Comparison of ENCODE assay signal across 9 cellular contexts in the genomic region with DNA sequence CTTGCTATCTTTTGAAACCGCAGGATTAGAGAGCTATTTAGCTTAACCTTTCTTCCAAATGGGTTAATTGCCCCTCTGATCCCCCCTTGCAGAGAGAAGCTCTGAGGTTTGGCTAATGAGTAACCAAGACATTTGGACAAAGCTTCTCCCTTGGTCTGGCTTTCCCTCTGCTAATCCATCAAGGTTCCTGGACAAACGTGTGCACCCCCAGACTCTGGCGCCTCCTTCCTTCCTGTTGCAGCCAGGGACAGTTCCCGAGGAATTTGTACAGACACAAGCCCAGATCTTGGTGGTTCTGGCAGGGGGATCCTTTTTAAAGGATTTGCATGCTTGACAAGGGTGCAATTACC. TPM values are rescaled to one million over a fixed set of nuclear protein-coding genes. Genes with fewer than 3 reads are reported as not detected.
DNase-seq lines count a peak whose midpoint lies in the region; ATAC-seq, FAIRE-seq and TF ChIP-seq lines count a peak whose summit lies in the region.
"Had no signal": no experiment of that assay in that cellular context is flagged by ENCODE, and none has a peak within 500 bp of the region (broad histone marks: within the 10 kb centered on the region; RNA-seq: fewer than 3 reads in every experiment).

No MANE protein-coding gene starts in this region.

- peak; percentile 72 for FAIRE-seq in HepG2 (lab: Jason Lieb, UNC)

- POLR2A ChIA-PET in activated CD4-positive, alpha-beta T cell treated with anti-CD3 and anti-CD28 coated beads for 36 hours (lab: Charles Lee), result no interaction called here
- POLR2A ChIA-PET in HepG2 (lab: Yijun Ruan, JAX), result interaction anchor here (0.7 to 1.3 kb wide), 4 partner anchors 9 to 20 kb away, joined by 3 to 9 read pairs (median 5); no protein-coding TSS in a partner anchor

- peaks cover 47% of the 10 kb centered on the region for H3K27me3 Mint-ChIP-seq in activated CD4-positive, alpha-beta T cell treated with anti-CD3 and anti-CD28 coated beads, Interleukin-2, amount 10 ng/mL, durations not matched to agents 24 days and 14 days
- peaks cover 41% of the 10 kb centered on the region for H3K27me3 Mint-ChIP-seq in activated CD4-positive, alpha-beta T cell treated with anti-CD3 and anti-CD28 coated beads for 36 hours

- H3K9me3 ChIP-seq in body of pancreas (no peaks in the 10 kb centered on the region), HepG2 (ENCODE audit: low read length) (no peaks in the 10 kb centered on the region), subcutaneous abdominal adipose tissue (ENCODE audit: control insufficient read depth in 5 of 5, low read length in 5 of 5) (no peaks in the 10 kb centered on the region)

- H3K4me2 ChIP-seq in HepG2 (ENCODE audit: low read depth, low read length), result peak overlapping the region; percentile 84

- peaks cover 33% of the 10 kb centered on the region for H3K4me1 ChIP-seq in body of pancreas
- peaks cover 41% of the 10 kb centered on the region for H3K4me1 ChIP-seq in HepG2 (ENCODE audit: insufficient read depth, low read length)
- peaks cover 0 to 27% (median 23%) of the 10 kb centered on the region in 5 donors for H3K4me1 ChIP-seq in subcutaneous abdominal adipose tissue (ENCODE audit: control insufficient read depth in 5 of 5, insufficient read depth in 5 of 5, low read length in 5 of 5)

- no peak overlapping the region for H3K27ac Mint-ChIP-seq in activated CD4-positive, alpha-beta T cell treated with anti-CD3 and anti-CD28 coated beads, Interleukin-2, amount 10 ng/mL, durations not matched to agents 24 days and 14 days
- no peak overlapping the region for H3K27ac Mint-ChIP-seq in activated CD4-positive, alpha-beta T cell treated with anti-CD3 and anti-CD28 coated beads for 36 hours

- 9 to 15% methylated on average over 4 of the region's 4 CpGs for WGBS in body of pancreas, 2 donors
- WGBS in HepG2 (ENCODE audit: low lambda C conversion rate), result 0% methylated on average over 3 of the region's 4 CpGs

- no peak overlapping the region for H2AFZ ChIP-seq in HepG2 (ENCODE audit: low read length)

- no peak for TF ChIP-seq RAD21 in HepG2 (CRISPR knock-in tag; IDR thresholded peaks at IDR 0.05)

- H3K27me3 ChIP-seq in body of pancreas (no peaks in the 10 kb centered on the region), HepG2 (ENCODE audit: control insufficient read depth in 1 of 2, insufficient read depth in 2 of 2, low read length in 2 of 2) (no peaks in the 10 kb centered on the region), subcutaneous abdominal adipose tissue (ENCODE audit: control insufficient read depth in 5 of 5, insufficient read depth in 4 of 5, low read length in 5 of 5) (peaks cover 2 to 7% (median 6%) of the 10 kb centered on the region in 5 donors)

- ATAC-seq in activated CD4-positive, alpha-beta T cell treated with anti-CD3 and anti-CD28 coated beads for 36 hours, result no peak
- ATAC-seq in body of pancreas (no peak), HepG2 (peak; percentile 6; the same call in 2 of the 3 replicates)

- peak in 1 of 7 experiments; percentile 15 for TF ChIP-seq CTCF in body of pancreas (IDR thresholded peaks at IDR 0.05)
- TF ChIP-seq CTCF in HepG2 (CRISPR knock-in tag; IDR thresholded peaks at IDR 0.05), result no peak; the same call in 1 of the 2 replicates

- H3K4me3 ChIP-seq in body of pancreas, result no peak overlapping the region
- peak overlapping the region; percentile 70 to 85 (median 85) for H3K4me3 ChIP-seq in HepG2 (replicated peaks in 1 of 3; ENCODE audit: insufficient read depth in 1 of 3, low read depth in 2 of 3, low read length in 3 of 3)
- peak overlapping the region in 3 of 5 donors; percentile 81 to 85 (median 83) for H3K4me3 ChIP-seq in subcutaneous abdominal adipose tissue (ENCODE audit: low read depth in 1 of 5, low read length in 5 of 5)

- no peaks in the 10 kb centered on the region for H4K20me1 ChIP-seq in HepG2 (ENCODE audit: insufficient read depth, low read length)

- H3K4me1 Mint-ChIP-seq in activated CD4-positive, alpha-beta T cell treated with anti-CD3 and anti-CD28 coated beads, Interleukin-2, amount 10 ng/mL, durations not matched to agents 24 days and 14 days, result peaks cover 20% of the 10 kb centered on the region
- H3K4me1 Mint-ChIP-seq in activated CD4-positive, alpha-beta T cell treated with anti-CD3 and anti-CD28 coated beads for 36 hours, result peaks cover 10% of the 10 kb centered on the region

- in situ Hi-C loops in HepG2 (cut with HindIII; ENCODE audit: extremely low pct_ligation_motif_present, low pct_unique_long_range_greater_than_20kb), result loop anchor here (5.0 kb wide), 1 partner anchor 73 kb away; no protein-coding TSS in a partner anchor

- DNase-seq in activated CD4-positive, alpha-beta T cell treated with anti-CD3 and anti-CD28 coated beads, Interleukin-2, amount 10 ng/mL, durations not matched to agents 24 days and 14 days, result no peak
- DNase-seq in activated CD4-positive, alpha-beta T cell treated with anti-CD3 and anti-CD28 coated beads for 36 hours, result no peak
- no peak for DNase-seq in body of pancreas
- DNase-seq in HepG2 (ENCODE audit: low spot score), result peak; percentile 43
- no peak for DNase-seq in dedifferentiated amniotic fluid mesenchymal stem cell (ENCODE audit: extremely low spot score)
- DNase-seq in activated CD8-positive, alpha-beta memory T cell treated with anti-CD3 and anti-CD28 coated beads for 24 hours, result no peak
- DNase-seq in NCI-H345 treated with DMSO at 0.1 percent for 48 hours (lab: John Stamatoyannopoulos, UW; ENCODE audit: unreplicated experiment), result no peak

- H3K79me2 ChIP-seq in HepG2 (ENCODE audit: insufficient read depth, low read length), result peaks cover 38% of the 10 kb centered on the region

- H3K4me3 Mint-ChIP-seq in activated CD4-positive, alpha-beta T cell treated with anti-CD3 and anti-CD28 coated beads, Interleukin-2, amount 10 ng/mL, durations not matched to agents 24 days and 14 days, result peak overlapping the region; percentile 15
- no peak overlapping the region for H3K4me3 Mint-ChIP-seq in activated CD4-positive, alpha-beta T cell treated with anti-CD3 and anti-CD28 coated beads for 36 hours

- CTCF ChIA-PET in activated CD4-positive, alpha-beta T cell treated with anti-CD3 and anti-CD28 coated beads for 36 hours (lab: Charles Lee), result interaction anchor here (0.6 to 9.5 kb wide), 2 partner anchors 74 to 96 kb away, joined by 3 to 79 read pairs; no protein-coding TSS in a partner anchor
- CTCF ChIA-PET in HepG2 (lab: Yijun Ruan, JAX; ENCODE audit: low intra/inter-chr PET ratio, low total read pairs), result no interaction called here

- no peaks in the 10 kb centered on the region for H3K9me3 Mint-ChIP-seq in activated CD4-positive, alpha-beta T cell treated with anti-CD3 and anti-CD28 coated beads, Interleukin-2, amount 10 ng/mL, durations not matched to agents 24 days and 14 days
- H3K9me3 Mint-ChIP-seq in activated CD4-positive, alpha-beta T cell treated with anti-CD3 and anti-CD28 coated beads for 36 hours (ENCODE audit: low read depth), result no peaks in the 10 kb centered on the region

- no peak for TF ChIP-seq EP300 in HepG2 (IDR thresholded peaks at IDR 0.05; ENCODE audit: low read depth in 2 of 2, low read length in 2 of 2)
- TF ChIP-seq EP300 in HepG2 (CRISPR knock-in tag; IDR thresholded peaks at IDR 0.05; ENCODE audit: borderline replicate concordance), result no peak

- intact Hi-C loops in activated CD4-positive, alpha-beta T cell treated with anti-CD3 and anti-CD28 coated beads, Interleukin-2, amount 10 ng/mL, durations not matched to agents 24 days and 14 days (cut with micrococcal nuclease), result no loop called here
- intact Hi-C loops in activated CD4-positive, alpha-beta T cell treated with anti-CD3 and anti-CD28 coated beads for 36 hours (cut with DNase I, micrococcal nuclease), result no loop called here
- intact Hi-C loops in body of pancreas (cut with DNase I), result no loop called here
- intact Hi-C loops in HepG2 (cut with micrococcal nuclease; ENCODE audit: unreplicated experiment), result loop anchor here (5.0 kb wide), 1 partner anchor 73 kb away; no protein-coding TSS in a partner anchor

- H3K36me3 Mint-ChIP-seq in activated CD4-positive, alpha-beta T cell treated with anti-CD3 and anti-CD28 coated beads, Interleukin-2, amount 10 ng/mL, durations not matched to agents 24 days and 14 days (ENCODE audit: low read depth), result no peaks in the 10 kb centered on the region
- no peaks in the 10 kb centered on the region for H3K36me3 Mint-ChIP-seq in activated CD4-positive, alpha-beta T cell treated with anti-CD3 and anti-CD28 coated beads for 36 hours (ENCODE audit: low read depth)

- no peaks in the 10 kb centered on the region for H3K36me3 ChIP-seq in body of pancreas (replicated peaks in 1 of 2; ENCODE audit: insufficient read depth in 1 of 2, low read depth in 2 of 2)
- H3K36me3 ChIP-seq in HepG2 (replicated peaks in 1 of 2; ENCODE audit: control insufficient read depth in 1 of 2, insufficient read depth in 2 of 2, low read length in 2 of 2), result no peaks in the 10 kb centered on the region
- no peaks in the 10 kb centered on the region for H3K36me3 ChIP-seq in subcutaneous abdominal adipose tissue (ENCODE audit: control insufficient read depth in 5 of 5, insufficient read depth in 5 of 5, low read length in 5 of 5)

- H3K27ac ChIP-seq in body of pancreas (peak overlapping the region; percentile 85 to 89 (median 88)), HepG2 (ENCODE audit: extremely low read length, insufficient read depth, low read length) (peak overlapping the region; percentile 90), subcutaneous abdominal adipose tissue (ENCODE audit: low read depth, low read length) (peak overlapping the region; percentile 84)

- no peak for TF ChIP-seq POLR2A in body of pancreas (IDR thresholded peaks at IDR 0.05)
- no peak for TF ChIP-seq POLR2A in HepG2 (IDR thresholded peaks at IDR 0.05; ENCODE audit: insufficient read depth in 1 of 2, low read depth in 2 of 2, low read length in 2 of 2)

- peak overlapping the region; percentile 89 for H3K9ac ChIP-seq in HepG2 (ENCODE audit: insufficient read depth, low read depth, low read length)
- peak overlapping the region in 1 of 5 donors; percentile 87 for H3K9ac ChIP-seq in subcutaneous abdominal adipose tissue (ENCODE audit: low read length in 5 of 5)

- BruUV-seq in HepG2 (replicated peaks; lab: Mats Ljungman, UMichigan), result TSS peak; percentile 69

RNA-seq across cellular contexts. Expression of a gene that starts 1.6 kb away (rescaled TPM):
- 11.2 and 11.4 TPM in 2 replicates for total RNA-seq in activated CD4-positive, alpha-beta T cell treated with anti-CD3 and anti-CD28 coated beads, Interleukin-2, amount 10 ng/mL, durations not matched to agents 24 days and 14 days
- total RNA-seq in activated CD4-positive, alpha-beta T cell treated with anti-CD3 and anti-CD28 coated beads for 36 hours, result 10 to 100 TPM; 12.3 to 14.0 TPM
- 10 to 100 TPM; 24.9 to 79.8 TPM for total RNA-seq in body of pancreas
- total RNA-seq in HepG2 (2016; rRNA removed; fragmentation: Illumina TruSeq; extraction: Trizol), result 12.0 and 13.5 TPM in 2 replicates
- total RNA-seq in HepG2 (2016; cell fraction: cytosol; rRNA removed; fragmentation: Illumina TruSeq; extraction: Trizol; ENCODE audit: low read depth), result 1.2 and 1.5 TPM in 2 replicates
- total RNA-seq in HepG2 (2016; cell fraction: insoluble cytoplasmic fraction; rRNA removed; fragmentation: Illumina TruSeq; extraction: Trizol), result 10.6 and 12.4 TPM in 2 replicates
- 5.9 TPM in 2 replicates for total RNA-seq in HepG2 (2016; cell fraction: membrane; rRNA removed; fragmentation: Illumina TruSeq; extraction: Trizol)
- 18.9 and 21.9 TPM in 2 replicates for total RNA-seq in HepG2 (2016; cell fraction: nucleus; rRNA removed; fragmentation: Illumina TruSeq; extraction: Trizol)
- 13.6 and 13.7 TPM in 2 replicates for polyA plus RNA-seq in HepG2 (2011; rRNA removed)
- polyA plus RNA-seq in HepG2 (2011; cell fraction: cytosol; rRNA removed), result 6.1 and 8.9 TPM in 2 replicates
- 14.1 and 14.4 TPM in 2 replicates for polyA plus RNA-seq in HepG2 (2011; cell fraction: nucleus; rRNA removed)
- 8.2 and 9.7 TPM in 2 replicates for polyA plus RNA-seq in HepG2 (2012)
- polyA plus RNA-seq in HepG2 (2016; cell fraction: cytosol; fragmentation: Illumina TruSeq; extraction: Trizol; ENCODE audit: low read depth), result 0.76 and 0.78 TPM in 2 replicates
- polyA plus RNA-seq in HepG2 (2016; cell fraction: insoluble cytoplasmic fraction; fragmentation: Illumina TruSeq; extraction: Trizol; ENCODE audit: low read depth), result 10.8 and 14.0 TPM in 2 replicates
- 2.0 and 2.7 TPM in 2 replicates for polyA plus RNA-seq in HepG2 (2016; cell fraction: membrane; fragmentation: Illumina TruSeq; extraction: Trizol; ENCODE audit: low read depth)
- polyA plus RNA-seq in HepG2 (2016; cell fraction: nucleus; fragmentation: Illumina TruSeq; extraction: Trizol; ENCODE audit: insufficient read depth, low read depth), result 16.4 and 16.6 TPM in 2 replicates
- polyA minus RNA-seq in HepG2 (2011; rRNA and poly(A)+ RNA removed; ENCODE audit: low replicate concordance), result 20.3 and 22.7 TPM in 2 replicates
- 12.7 and 14.7 TPM in 2 replicates for polyA minus RNA-seq in HepG2 (2011; cell fraction: cytosol; rRNA and poly(A)+ RNA removed)
- polyA minus RNA-seq in HepG2 (2011; cell fraction: nucleus; rRNA and poly(A)+ RNA removed), result 27.4 and 35.6 TPM in 2 replicates

RNA-seq across cellular contexts. Expression of a gene that starts 7.6 kb away (rescaled TPM):
- not detected in 2 replicates for total RNA-seq in activated CD4-positive, alpha-beta T cell treated with anti-CD3 and anti-CD28 coated beads, Interleukin-2, amount 10 ng/mL, durations not matched to agents 24 days and 14 days
- not detected for total RNA-seq in activated CD4-positive, alpha-beta T cell treated with anti-CD3 and anti-CD28 coated beads for 36 hours
- total RNA-seq in body of pancreas (not detected), HepG2 (2016; rRNA removed; fragmentation: Illumina TruSeq; extraction: Trizol) (not detected in 2 replicates)
- not detected in 2 replicates for total RNA-seq in HepG2 (2016; cell fraction: cytosol; rRNA removed; fragmentation: Illumina TruSeq; extraction: Trizol; ENCODE audit: low read depth)
- not detected in 2 replicates for total RNA-seq in HepG2 (2016; cell fraction: insoluble cytoplasmic fraction; rRNA removed; fragmentation: Illumina TruSeq; extraction: Trizol)
- not detected in 2 replicates for total RNA-seq in HepG2 (2016; cell fraction: membrane; rRNA removed; fragmentation: Illumina TruSeq; extraction: Trizol)
- total RNA-seq in HepG2 (2016; cell fraction: nucleus; rRNA removed; fragmentation: Illumina TruSeq; extraction: Trizol), result not detected in 2 replicates
- not detected in 2 replicates for polyA plus RNA-seq in HepG2 (2011; rRNA removed)
- polyA plus RNA-seq in HepG2 (2011; cell fraction: cytosol; rRNA removed), result not detected in 2 replicates
- polyA plus RNA-seq in HepG2 (2011; cell fraction: nucleus; rRNA removed), result not detected in 2 replicates
- not detected in 2 replicates for polyA plus RNA-seq in HepG2 (2012)
- polyA plus RNA-seq in HepG2 (2016; cell fraction: cytosol; fragmentation: Illumina TruSeq; extraction: Trizol; ENCODE audit: low read depth), result not detected in 2 replicates
- not detected in 2 replicates for polyA plus RNA-seq in HepG2 (2016; cell fraction: insoluble cytoplasmic fraction; fragmentation: Illumina TruSeq; extraction: Trizol; ENCODE audit: low read depth)
- not detected in 2 replicates for polyA plus RNA-seq in HepG2 (2016; cell fraction: membrane; fragmentation: Illumina TruSeq; extraction: Trizol; ENCODE audit: low read depth)
- not detected in 2 replicates for polyA plus RNA-seq in HepG2 (2016; cell fraction: nucleus; fragmentation: Illumina TruSeq; extraction: Trizol; ENCODE audit: insufficient read depth, low read depth)
- polyA minus RNA-seq in HepG2 (2011; rRNA and poly(A)+ RNA removed; ENCODE audit: low replicate concordance), result not detected in 2 replicates
- polyA minus RNA-seq in HepG2 (2011; cell fraction: cytosol; rRNA and poly(A)+ RNA removed), result not detected in 2 replicates
- polyA minus RNA-seq in HepG2 (2011; cell fraction: nucleus; rRNA and poly(A)+ RNA removed), result not detected in 2 replicates
- total RNA-seq: esophagus mucosa had no signal

Comparison
In these comparisons a context has a peak if more than half of its experiments do, and no peak if none do; other contexts are left out.
1. H3K4me3 ChIP-seq: peak in HepG2 (3 of 3) and subcutaneous abdominal adipose tissue (3 of 5); none in body of pancreas (0 of 2).
2. Peak in every context shown above with its lines, with median percentiles within 50 percentile points of each other: H3K27ac ChIP-seq.